ENCODE assay signal across 9 cellular contexts in genomic region chr12:54588110-54588831, GRCh38. TPM values are rescaled to one million over a fixed set of nuclear protein-coding genes. Genes with fewer than 3 reads are reported as not detected.
DNase-seq lines count a peak whose midpoint lies in the region; ATAC-seq and TF ChIP-seq lines count a peak whose summit lies in the region.
"Had no signal": no experiment of that assay in that cellular context is flagged by ENCODE, and none has a peak within 500 bp of the region (broad histone marks: within the 10 kb centered on the region; RNA-seq: fewer than 3 reads in every experiment).

Gene PPP1R1A (minus strand): TSS chr12:54588659. CDS start chr12:54588488, 171 bp downstream.

- TF ChIP-seq POLR2A in tibial nerve (IDR thresholded peaks at IDR 0.05) = no peak

- H3K27ac ChIP-seq in dorsolateral prefrontal cortex (peak within 1 kb of the TSS in 37 of 59 donors; percentile 11 to 76 (median 53)), mesodermal cell (ENCODE audit: low read depth, low read length, severe bottlenecking) (no peak within 1 kb of the TSS), tibial nerve (peak within 1 kb of the TSS in 2 of 4 donors; percentile 49 to 56)

- TF ChIP-seq CTCF in dorsolateral prefrontal cortex (IDR thresholded peaks at IDR 0.05 in 54 of 56, conservative IDR thresholded peaks at IDR 0.05 in 2 of 56; ENCODE audit: low read depth in 1 of 56, partially characterized antibody in 56 of 56) = peak in 1 of 56 donors; percentile 11
- TF ChIP-seq CTCF in tibial nerve (IDR thresholded peaks at IDR 0.05) = no peak

- peak; percentile 20 for ATAC-seq in activated CD4-positive, alpha-beta T cell treated with anti-CD3 and anti-CD28 coated beads for 36 hours

- H3K4me1 ChIP-seq in mesodermal cell (ENCODE audit: control insufficient read depth, insufficient read depth, low read length, poor library complexity, severe bottlenecking) = peaks cover 23% of the 10 kb centered on the region
- peaks cover 0 to 21% (median 6%) of the 10 kb centered on the region in 4 donors for H3K4me1 ChIP-seq in tibial nerve

- H3K4me1 Mint-ChIP-seq in activated CD4-positive, alpha-beta T cell treated with anti-CD3 and anti-CD28 coated beads for 36 hours = peaks cover 7% of the 10 kb centered on the region

- intact Hi-C loops in activated CD4-positive, alpha-beta T cell treated with anti-CD3 and anti-CD28 coated beads for 36 hours (cut with DNase I, micrococcal nuclease) = no loop called here
- intact Hi-C loops in dorsolateral prefrontal cortex (cut with DNase I) = no loop called here

- H3K27ac Mint-ChIP-seq in activated CD4-positive, alpha-beta T cell treated with anti-CD3 and anti-CD28 coated beads for 36 hours = no peak within 1 kb of the TSS

- H3K9me3 ChIP-seq in mesodermal cell (ENCODE audit: control insufficient read depth, low read length) = no peaks in the 10 kb centered on the region
- H3K9me3 ChIP-seq in tibial nerve = no peaks in the 10 kb centered on the region

- POLR2A ChIA-PET in activated CD4-positive, alpha-beta T cell treated with anti-CD3 and anti-CD28 coated beads for 36 hours (lab: Charles Lee) = no interaction called here

- H3K27me3 ChIP-seq in dorsolateral prefrontal cortex = peaks cover 0 to 16% (median 0%) of the 10 kb centered on the region in 45 donors
- H3K27me3 ChIP-seq in tibial nerve = peaks cover 0 to 13% of the 10 kb centered on the region in 2 donors

- CTCF ChIA-PET in activated CD4-positive, alpha-beta T cell treated with anti-CD3 and anti-CD28 coated beads for 36 hours (lab: Charles Lee) = interaction anchor here (0.7 to 2.5 kb wide), 2 partner anchors 8 to 20 kb away, joined by 3 to 14 read pairs; no protein-coding TSS in a partner anchor

- H3K9me3 Mint-ChIP-seq in activated CD4-positive, alpha-beta T cell treated with anti-CD3 and anti-CD28 coated beads for 36 hours (ENCODE audit: low read depth) = no peaks in the 10 kb centered on the region

- H3K4me3 ChIP-seq in dorsolateral prefrontal cortex (peak within 1 kb of the TSS; percentile 15 to 75 (median 60)), mesodermal cell (ENCODE audit: extremely low read depth, insufficient read depth, low read length, poor library complexity, severe bottlenecking) (peak within 1 kb of the TSS; percentile 39), tibial nerve (peak within 1 kb of the TSS; percentile 13 to 60 (median 34))

- H3K36me3 Mint-ChIP-seq in activated CD4-positive, alpha-beta T cell treated with anti-CD3 and anti-CD28 coated beads for 36 hours (ENCODE audit: low read depth) = no peaks in the 10 kb centered on the region
- H3K36me3 Mint-ChIP-seq: CD4-positive, CD25-positive, alpha-beta regulatory T cell had no signal

- no peak for TF ChIP-seq EP300 in tibial nerve (IDR thresholded peaks at IDR 0.05)

- WGBS in mesodermal cell (ENCODE audit: insufficient coverage in 2 of 2), 2 experiments = 0 to 1% methylated on average over 18 to 30 of the region's 75 CpGs
- 0 to 2% methylated on average over 10 to 43 of the region's 75 CpGs for WGBS in tibial nerve, 2 donors

- H3K36me3 ChIP-seq in mesodermal cell (ENCODE audit: control insufficient read depth, insufficient read depth, low read length) (no peaks in the 10 kb centered on the region), tibial nerve (no peaks in the 10 kb centered on the region)

- DNase-seq in activated CD4-positive, alpha-beta T cell treated with anti-CD3 and anti-CD28 coated beads for 36 hours = peak; percentile 22
- DNase-seq in activated CD4-positive, alpha-beta T cell treated with anti-CD3 and anti-CD28 coated beads, Interleukin-2, amount 50 U/mL, for 1 hour = no peak
- peak in 3 of 10 donors; percentile 41 to 58 (median 55) for DNase-seq in dorsolateral prefrontal cortex
- no peak for DNase-seq in tibial nerve (ENCODE audit: low spot score in 2 of 2)
- no peak for DNase-seq in NCI-H510A treated with DMSO at 0.1 percent for 48 hours (lab: John Stamatoyannopoulos, UW)
- no peak for DNase-seq in NCI-H1930 (lab: John Stamatoyannopoulos, UW)
- DNase-seq in middle frontal gyrus (ENCODE audit: extremely low spot score, low spot score) = no peak
- DNase-seq: CD4-positive, CD25-positive, alpha-beta regulatory T cell had no signal

- H3K4me3 Mint-ChIP-seq in activated CD4-positive, alpha-beta T cell treated with anti-CD3 and anti-CD28 coated beads for 36 hours = peak within 1 kb of the TSS; percentile 40

- H3K27me3 Mint-ChIP-seq in activated CD4-positive, alpha-beta T cell treated with anti-CD3 and anti-CD28 coated beads for 36 hours = peaks cover 43% of the 10 kb centered on the region

RNA-seq across cellular contexts. Expression of gene PPP1R1A, which starts in this region (rescaled TPM):
- not detected for total RNA-seq in activated CD4-positive, alpha-beta T cell treated with anti-CD3 and anti-CD28 coated beads for 36 hours
- total RNA-seq in dorsolateral prefrontal cortex (10 to 100 TPM; 12.7 to 51.0 (median 26.3) TPM), tibial nerve (10 to 100 TPM; 26.1 to 77.6 (median 42.5) TPM)
- polyA plus RNA-seq in mesodermal cell (2013, experiment 1 of 2) = 4.8 TPM
- 3.5 TPM for polyA plus RNA-seq in mesodermal cell (2013, experiment 2 of 2)
- total RNA-seq: CD4-positive, CD25-positive, alpha-beta regulatory T cell had no signal
- polyA plus RNA-seq: CD4-positive, CD25-positive, alpha-beta regulatory T cell had no signal

Comparison
In these comparisons a context has a peak if more than half of its experiments do, and no peak if none do; other contexts are left out.
1. RNA of gene PPP1R1A (total RNA-seq): 26.1 to 77.6 TPM in tibial nerve and 12.7 to 51.0 TPM in dorsolateral prefrontal cortex; not detected in activated CD4-positive, alpha-beta T cell treated with anti-CD3 and anti-CD28 coated beads for 36 hours; every median in the first group is over 10 times any median in the second.
2. Peak in DNase-seq and ATAC-seq in activated CD4-positive, alpha-beta T cell treated with anti-CD3 and anti-CD28 coated beads for 36 hours; RNA of the gene not detected or under 1 TPM.
3. Peak in every context shown above with its lines, with median percentiles within 50 percentile points of each other: H3K4me3 ChIP-seq.